ENCODE assay signal across 8 cellular contexts in the genomic region with DNA sequence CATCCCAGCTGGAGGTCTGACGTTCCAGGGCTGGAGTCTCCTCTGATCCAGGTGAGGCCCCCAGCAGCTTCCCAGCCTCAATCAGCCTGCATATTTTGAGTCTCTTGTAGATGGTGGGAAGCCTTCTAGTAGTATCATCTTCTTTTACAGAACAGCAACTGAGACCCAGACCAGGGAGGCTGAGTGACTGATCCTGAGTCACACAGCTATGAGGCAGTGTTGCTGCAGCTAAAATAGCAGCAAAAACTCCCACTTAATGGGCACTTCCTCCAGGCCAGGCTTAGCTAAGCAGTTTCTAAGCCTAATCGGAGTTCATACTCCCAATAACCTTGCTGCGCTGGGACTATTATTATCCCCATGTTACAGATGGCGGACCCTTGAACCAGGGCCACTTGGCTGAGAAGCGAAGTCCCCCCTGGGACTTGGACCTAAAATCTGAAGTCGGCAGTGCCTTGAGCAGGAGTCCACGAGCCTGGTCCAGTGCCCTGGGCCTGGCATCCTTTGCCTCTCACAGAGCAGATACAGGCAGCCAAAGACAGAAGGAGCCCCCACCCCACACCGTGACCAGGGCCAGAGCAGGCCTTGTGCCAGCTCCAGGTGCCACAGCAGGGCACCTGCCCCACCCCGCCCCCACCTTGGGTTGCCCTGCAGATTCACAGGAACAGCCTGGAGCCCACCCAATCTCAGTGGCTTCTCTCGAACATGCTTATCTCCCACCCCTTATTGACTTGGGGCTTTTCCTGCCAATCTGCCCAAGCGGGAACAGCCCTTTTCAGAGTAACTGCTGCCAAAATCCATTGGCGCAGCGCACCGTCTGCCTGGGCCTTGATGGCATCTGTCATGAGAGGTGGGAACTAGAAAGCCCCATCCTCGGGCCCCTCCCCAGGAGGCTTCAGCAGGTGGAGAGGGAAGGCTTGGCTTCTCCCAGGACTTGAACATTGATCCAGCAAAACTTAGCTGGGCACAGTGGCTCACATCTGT.
DNase-seq lines count a peak whose midpoint lies in the region; ATAC-seq and TF ChIP-seq lines count a peak whose summit lies in the region.

No MANE protein-coding gene starts in this region.

- H3K27me3 ChIP-seq in Panc1 (ENCODE audit: control insufficient read depth, insufficient read depth, low read length), result no peaks in the 10 kb centered on the region

- H3K9me3 ChIP-seq in Panc1 (ENCODE audit: control insufficient read depth, insufficient read depth, low read depth, low read length), result no peaks in the 10 kb centered on the region

- H3K4me3 ChIP-seq in Panc1 (ENCODE audit: low read depth in 2 of 2, low read length in 2 of 2) (no peak overlapping the region), fibroblast of mammary gland (ENCODE audit: control insufficient read depth, low read depth, low read length) (no peak overlapping the region)

- no TSS peak for BruUV-seq in Panc1 (replicated peaks; lab: Mats Ljungman, UMichigan)

- in situ Hi-C loops in Panc1 (cut with HindIII; ENCODE audit: low pct_unique_long_range_greater_than_20kb, low sequenced_read_pairs), result no loop called here

- DNase-seq in Daoy (ENCODE audit: low read depth), result peak; percentile 37
- DNase-seq in Panc1 (ENCODE audit: low read depth, low spot score), result no peak
- peak; percentile 53 for DNase-seq in fibroblast of mammary gland (ENCODE audit: low read depth)
- DNase-seq in RPMI8226, result no peak
- DNase-seq in HEK293T (ENCODE audit: extremely low spot score), result no peak

- ATAC-seq in Panc1, result peak; percentile 51; the same call in 1 of the 2 replicates
- no peak for ATAC-seq in HG03135 (IDR thresholded peaks at IDR 0.05; ENCODE audit: unreplicated experiment)
- ATAC-seq in HG03095 (IDR thresholded peaks at IDR 0.05; ENCODE audit: unreplicated experiment), result no peak

- H3K4me1 ChIP-seq in Panc1 (ENCODE audit: control insufficient read depth, insufficient read depth, low read length), result no peaks in the 10 kb centered on the region

- CTCF ChIA-PET in Panc1 (lab: Charles Lee), result no interaction called here
- CTCF ChIA-PET in HEK293T (lab: Yijun Ruan, JAX), result interaction anchor here (1.4 kb wide), 2 partner anchors 10 kb away, joined by 4 to 5 read pairs; no protein-coding TSS in a partner anchor

- no peak overlapping the region for H3K27ac ChIP-seq in Panc1 (ENCODE audit: low read length)

- POLR2A ChIA-PET in Panc1 (lab: Charles Lee), result no interaction called here
- POLR2A ChIA-PET in HEK293T (lab: Yijun Ruan, JAX), result no interaction called here

- no peaks in the 10 kb centered on the region for H3K36me3 ChIP-seq in Panc1 (ENCODE audit: control insufficient read depth, insufficient read depth, low read length)

- intact Hi-C loops in Panc1 (cut with micrococcal nuclease; ENCODE audit: unreplicated experiment), result no loop called here

- TF ChIP-seq CTCF in GM12873 (IDR thresholded peaks at IDR 0.05; ENCODE audit: insufficient read depth, low read depth, low read length, missing control alignments), result peak; percentile 12
- TF ChIP-seq CTCF in Panc1 (IDR thresholded peaks at IDR 0.05), result no peak
- no peak for TF ChIP-seq CTCF in fibroblast of mammary gland (conservative IDR thresholded peaks at IDR 0.05; ENCODE audit: control insufficient read depth, insufficient read depth, low read depth, low read length)

TF ChIP-seq in HEK293T, 16 proteins besides CTCF, POLR2A, EP300 and RAD21:
- no peak for TF ChIP-seq ELF4 (IDR thresholded peaks at IDR 0.05)
- no peak for TF ChIP-seq LEF1 (IDR thresholded peaks at IDR 0.05; ENCODE audit: borderline replicate concordance)

Comparison
In these comparisons a context has a peak if more than half of its experiments do, and no peak if none do; other contexts are left out.
1. DNase-seq: peak in Daoy (single experiment) and fibroblast of mammary gland (single experiment); none in Panc1 (single experiment), RPMI8226 (single experiment) and HEK293T (single experiment).